37 cellular contexts compared by ENCODE assay signal in the genomic region with DNA sequence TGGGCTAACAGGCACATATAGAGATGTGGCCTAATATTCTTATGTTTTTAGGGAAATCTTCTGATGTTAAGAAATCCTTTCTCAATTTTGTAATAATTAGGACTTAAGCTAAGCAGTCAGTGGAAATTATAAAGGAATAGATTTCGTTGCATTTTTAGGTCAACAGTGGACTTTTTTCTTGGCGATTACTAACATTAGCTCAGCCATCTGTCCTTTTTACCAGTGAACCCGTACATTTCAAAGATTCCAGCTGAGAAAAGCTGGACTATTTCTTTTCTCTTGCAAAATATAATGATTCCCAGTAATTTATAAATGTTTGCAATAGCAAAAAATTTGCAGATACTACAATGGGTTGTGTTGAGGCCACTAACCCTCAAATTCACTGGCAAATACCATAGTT. TPM values are rescaled to one million over a fixed set of nuclear protein-coding genes. Genes with fewer than 3 reads are reported as not detected.
"Had no signal": no experiment of that assay in that cellular context is flagged by ENCODE, and none has a peak within 500 bp of the region (broad histone marks: within the 10 kb centered on the region; RNA-seq: fewer than 3 reads in every experiment).

No MANE protein-coding gene starts in this region.

- H3K36me3 ChIP-seq: ascending aorta, cardiac muscle cell, colonic mucosa had no signal

- H3K4me3 ChIP-seq: ascending aorta, cardiac muscle cell, colonic mucosa had no signal

- ATAC-seq: activated CD8-positive, alpha-beta memory T cell treated with anti-CD3 and anti-CD28 coated beads, Interleukin-2, amount 10 ng/mL, durations not matched to agents 7 days and 5 days; activated CD8-positive, alpha-beta T cell treated with anti-CD3 and anti-CD28 coated beads for 36 hours; activated naive CD4-positive, alpha-beta T cell treated with anti-CD3 and anti-CD28 coated beads, Interleukin-2, amount 50 U/mL, for 72 hours had no signal

- DNase-seq: activated B cell treated with CpG ODN at 0.5 μM for 24 hours; activated CD4-positive, alpha-beta memory T cell treated with anti-CD3 and anti-CD28 coated beads for 36 hours; activated CD4-positive, alpha-beta T cell treated with anti-CD3 and anti-CD28 coated beads for 4 hours; activated CD4-positive, alpha-beta T cell treated with anti-CD3 and anti-CD28 coated beads, Interleukin-2, amount 10 ng/mL, durations not matched to agents 24 days and 14 days; activated CD4-positive, alpha-beta T cell treated with anti-CD3 and anti-CD28 coated beads, Interleukin-2, amount 50 U/mL, for 1 hour; activated CD4-positive, alpha-beta T cell treated with anti-CD3 and anti-CD28 coated beads, Interleukin-2, amount 50 U/mL, for 4 hours; activated CD4-positive, CD25-positive, alpha-beta regulatory T cell treated with anti-CD3 and anti-CD28 coated beads, Interleukin-2, amount 50 U/mL, for 72 hours; activated CD8-positive, alpha-beta memory T cell treated with anti-CD3 and anti-CD28 coated beads for 24 hours; activated CD8-positive, alpha-beta memory T cell treated with anti-CD3 and anti-CD28 coated beads, Interleukin-2, amount 10 ng/mL, durations not matched to agents 7 days and 5 days; activated CD8-positive, alpha-beta memory T cell treated with anti-CD3 and anti-CD28 coated beads, Interleukin-2, amount 50 U/mL, for 48 hours; activated CD8-positive, alpha-beta T cell treated with anti-CD3 and anti-CD28 coated beads for 36 hours; activated effector memory CD4-positive, alpha-beta T cell treated with Interleukin-2 at 50 U/mL for 16 hours; activated gamma-delta T cell treated with Interleukin-2 at 50 U/mL for 16 hours; activated naive CD4-positive, alpha-beta T cell; activated naive CD4-positive, alpha-beta T cell treated with anti-CD3 and anti-CD28 coated beads for 36 hours; activated naive CD4-positive, alpha-beta T cell treated with anti-CD3 and anti-CD28 coated beads, Interleukin-2, amount 50 U/mL, for 16 hours; activated naive CD8-positive, alpha-beta T cell treated with anti-CD3 and anti-CD28 coated beads for 36 hours; activated T-cell treated with anti-CD3 and anti-CD28 coated beads, Interleukin-2, amount 50 U/mL, for 24 hours; activated T-cell treated with anti-CD3 and anti-CD28 coated beads, Interleukin-2, amount 50 U/mL, for 48 hours; amygdala; anterior cingulate cortex; colonic mucosa; T-helper 1 cell; T-helper 2 cell; T-helper 9 cell had no signal

- H3K4me3 Mint-ChIP-seq: activated B cell treated with CpG ODN at 0.5 μM for 24 hours; activated CD4-positive, alpha-beta memory T cell treated with anti-CD3 and anti-CD28 coated beads for 36 hours; activated CD4-positive, alpha-beta T cell treated with anti-CD3 and anti-CD28 coated beads, Interleukin-2, amount 10 ng/mL, durations not matched to agents 24 days and 14 days; activated CD8-positive, alpha-beta memory T cell treated with anti-CD3 and anti-CD28 coated beads, Interleukin-2, amount 10 ng/mL, durations not matched to agents 7 days and 5 days; activated CD8-positive, alpha-beta T cell treated with anti-CD3 and anti-CD28 coated beads for 36 hours; activated naive CD4-positive, alpha-beta T cell treated with anti-CD3 and anti-CD28 coated beads for 36 hours; activated naive CD8-positive, alpha-beta T cell treated with anti-CD3 and anti-CD28 coated beads for 36 hours; activated T-cell treated with anti-CD3 and anti-CD28 coated beads, Interleukin-2, amount 50 U/mL, for 24 hours; brain; central memory CD8-positive, alpha-beta T cell; T-helper 1 cell treated with Interleukin-12 subunit alpha and Interleukin-12 subunit beta and Interleukin-4 antibody, amounts not matched to agents 30 μg/mL and 1 μg/mL, for 36 hours; T-helper 2 cell treated with Interferon-gamma antibody and Interleukin-4, amounts not matched to agents 5 μg/mL and 100 μg/mL, for 36 hours had no signal

- H3K9me3 Mint-ChIP-seq: activated B cell treated with CpG ODN at 0.5 μM for 24 hours; activated CD4-positive, alpha-beta T cell treated with anti-CD3 and anti-CD28 coated beads, Interleukin-2, amount 10 ng/mL, durations not matched to agents 24 days and 14 days; activated CD8-positive, alpha-beta T cell treated with anti-CD3 and anti-CD28 coated beads for 36 hours; activated naive CD4-positive, alpha-beta T cell treated with anti-CD3 and anti-CD28 coated beads for 36 hours; activated naive CD8-positive, alpha-beta T cell treated with anti-CD3 and anti-CD28 coated beads for 36 hours; activated T-cell treated with anti-CD3 and anti-CD28 coated beads, Interleukin-2, amount 50 U/mL, for 24 hours; activated T-helper 2 cell treated with anti-CD3 and anti-CD28 coated beads, Interferon-gamma antibody, Interleukin-2, Interleukin-4, amounts not matched to agents 10 μg/mL and 5 μg/mL and 100 μg/mL, durations not matched to agents 14 hours and 24 hours and 36 hours; brain; T-helper 1 cell treated with Interleukin-12 subunit alpha and Interleukin-12 subunit beta and Interleukin-4 antibody, amounts not matched to agents 30 μg/mL and 1 μg/mL, for 36 hours; T-helper 2 cell treated with Interferon-gamma antibody and Interleukin-4, amounts not matched to agents 5 μg/mL and 100 μg/mL, for 36 hours had no signal

- H3K27me3 Mint-ChIP-seq: activated B cell treated with CpG ODN at 0.5 μM for 24 hours; activated CD4-positive, alpha-beta memory T cell treated with anti-CD3 and anti-CD28 coated beads for 36 hours; activated CD4-positive, alpha-beta T cell treated with anti-CD3 and anti-CD28 coated beads, Interleukin-2, amount 10 ng/mL, durations not matched to agents 24 days and 14 days; activated CD8-positive, alpha-beta memory T cell treated with anti-CD3 and anti-CD28 coated beads, Interleukin-2, amount 10 ng/mL, durations not matched to agents 7 days and 5 days; activated T-cell treated with anti-CD3 and anti-CD28 coated beads, Interleukin-2, amount 50 U/mL, for 24 hours; brain; central memory CD8-positive, alpha-beta T cell had no signal

- H3K4me1 Mint-ChIP-seq: activated B cell treated with CpG ODN at 0.5 μM for 24 hours; activated CD4-positive, alpha-beta T cell treated with anti-CD3 and anti-CD28 coated beads, Interleukin-2, amount 10 ng/mL, durations not matched to agents 24 days and 14 days; activated CD8-positive, alpha-beta memory T cell treated with anti-CD3 and anti-CD28 coated beads, Interleukin-2, amount 10 ng/mL, durations not matched to agents 7 days and 5 days; activated naive CD8-positive, alpha-beta T cell treated with anti-CD3 and anti-CD28 coated beads for 36 hours; brain; central memory CD8-positive, alpha-beta T cell had no signal

- H3K4me1 ChIP-seq: ascending aorta, colonic mucosa had no signal

- H3K9me3 ChIP-seq: ascending aorta, colonic mucosa had no signal

- H3K27ac ChIP-seq: ascending aorta, cardiac muscle cell, colonic mucosa, VCaP had no signal

- FAIRE-seq: bronchial epithelial cell, TTC549 had no signal

- H3K27me3 ChIP-seq: ascending aorta, cardiac muscle cell, colonic mucosa had no signal

- H3K36me3 Mint-ChIP-seq: activated CD4-positive, alpha-beta memory T cell treated with anti-CD3 and anti-CD28 coated beads for 36 hours; activated CD8-positive, alpha-beta memory T cell treated with anti-CD3 and anti-CD28 coated beads, Interleukin-2, amount 10 ng/mL, durations not matched to agents 7 days and 5 days; activated naive CD4-positive, alpha-beta T cell treated with anti-CD3 and anti-CD28 coated beads, Interleukin-2, amount 50 U/mL, for 72 hours; activated naive CD8-positive, alpha-beta T cell treated with anti-CD3 and anti-CD28 coated beads for 36 hours; brain had no signal

- H3K27ac Mint-ChIP-seq: activated B cell treated with CpG ODN at 0.5 μM for 24 hours; activated CD4-positive, alpha-beta memory T cell treated with anti-CD3 and anti-CD28 coated beads for 36 hours; activated CD4-positive, alpha-beta T cell treated with anti-CD3 and anti-CD28 coated beads, Interleukin-2, amount 10 ng/mL, durations not matched to agents 24 days and 14 days; activated CD8-positive, alpha-beta memory T cell treated with anti-CD3 and anti-CD28 coated beads, Interleukin-2, amount 10 ng/mL, durations not matched to agents 7 days and 5 days; activated CD8-positive, alpha-beta T cell treated with anti-CD3 and anti-CD28 coated beads for 36 hours; activated naive CD4-positive, alpha-beta T cell treated with anti-CD3 and anti-CD28 coated beads for 36 hours; activated naive CD4-positive, alpha-beta T cell treated with anti-CD3 and anti-CD28 coated beads, Interleukin-2, amount 50 U/mL, for 72 hours; activated naive CD8-positive, alpha-beta T cell treated with anti-CD3 and anti-CD28 coated beads for 36 hours; activated T-cell treated with anti-CD3 and anti-CD28 coated beads, Interleukin-2, amount 50 U/mL, for 24 hours; activated T-helper 2 cell treated with anti-CD3 and anti-CD28 coated beads, Interferon-gamma antibody, Interleukin-2, Interleukin-4, amounts not matched to agents 10 μg/mL and 5 μg/mL and 100 μg/mL, durations not matched to agents 14 hours and 24 hours and 36 hours; brain; T-helper 1 cell treated with Interleukin-12 subunit alpha and Interleukin-12 subunit beta and Interleukin-4 antibody, amounts not matched to agents 30 μg/mL and 1 μg/mL, for 36 hours; T-helper 2 cell treated with Interferon-gamma antibody and Interleukin-4, amounts not matched to agents 5 μg/mL and 100 μg/mL, for 36 hours had no signal

RNA-seq across cellular contexts. Expression of a gene that starts 54.9 kb away (rescaled TPM):
- total RNA-seq: activated B cell treated with CpG ODN at 0.5 μM for 24 hours; activated CD4-positive, alpha-beta memory T cell treated with anti-CD3 and anti-CD28 coated beads for 36 hours; activated CD4-positive, alpha-beta T cell treated with anti-CD3 and anti-CD28 coated beads, Interleukin-2, amount 10 ng/mL, durations not matched to agents 24 days and 14 days; activated CD8-positive, alpha-beta T cell treated with anti-CD3 and anti-CD28 coated beads for 36 hours; activated naive CD4-positive, alpha-beta T cell treated with anti-CD3 and anti-CD28 coated beads for 36 hours; activated naive CD4-positive, alpha-beta T cell treated with anti-CD3 and anti-CD28 coated beads, Interleukin-2, amount 50 U/mL, for 72 hours; activated naive CD8-positive, alpha-beta T cell treated with anti-CD3 and anti-CD28 coated beads for 36 hours; ascending aorta; bronchial epithelial cell; cardiac muscle cell; chondrocyte had no signal
- polyA plus RNA-seq: cardiac muscle cell had no signal
